In genomic region chr9:2837915-2838314, GRCh38 we compare ENCODE assay signal across 8 cellular contexts. TPM values are rescaled to one million over a fixed set of nuclear protein-coding genes. Genes with fewer than 3 reads are reported as not detected.
DNase-seq lines count a peak whose midpoint lies in the region; ATAC-seq and TF ChIP-seq lines count a peak whose summit lies in the region.

No MANE protein-coding gene starts in this region.

- no peaks in the 10 kb centered on the region for H3F3A ChIP-seq in Loucy (ENCODE audit: low read depth)

- no peak overlapping the region for H2AFZ ChIP-seq in Loucy (ENCODE audit: low read length)
- no peak overlapping the region for H2AFZ ChIP-seq in mammary epithelial cell (ENCODE audit: low read depth, low read length)

- no peaks in the 10 kb centered on the region for H3K27me3 ChIP-seq in Loucy (ENCODE audit: insufficient read depth, low read length, poor library complexity, severe bottlenecking)
- H3K27me3 ChIP-seq in mammary epithelial cell (ENCODE audit: insufficient read depth, low read length), result no peaks in the 10 kb centered on the region
- H3K27me3 ChIP-seq in lower lobe of right lung (ENCODE audit: low read depth), result no peaks in the 10 kb centered on the region

- H4K20me1 ChIP-seq in Loucy (ENCODE audit: insufficient read depth, low read length, poor library complexity, severe bottlenecking), result peaks cover 24% of the 10 kb centered on the region
- H4K20me1 ChIP-seq in mammary epithelial cell (ENCODE audit: insufficient read depth, low read length), result peaks cover 10% of the 10 kb centered on the region

- no peaks in the 10 kb centered on the region for H3K9me2 ChIP-seq in Loucy (replicated peaks; ENCODE audit: low read depth, low read length)

- peak in 1 of 2 donors; percentile 65 for ATAC-seq in lower lobe of right lung
- ATAC-seq in GM18907 (IDR thresholded peaks at IDR 0.05; ENCODE audit: unreplicated experiment), result no peak
- no peak for ATAC-seq in HG03025 (IDR thresholded peaks at IDR 0.05; ENCODE audit: low FRiP score, unreplicated experiment)

- no peaks in the 10 kb centered on the region for H3K9me3 ChIP-seq in Loucy (ENCODE audit: insufficient read depth, low read depth, low read length)
- H3K9me3 ChIP-seq in mammary epithelial cell (replicated peaks; ENCODE audit: insufficient read depth, low read length), result no peaks in the 10 kb centered on the region
- no peaks in the 10 kb centered on the region for H3K9me3 ChIP-seq in lower lobe of right lung

- H3K4me1 ChIP-seq in Loucy (ENCODE audit: insufficient read depth, low read length, poor library complexity, severe bottlenecking), result peaks cover 31% of the 10 kb centered on the region
- peaks cover 18% of the 10 kb centered on the region for H3K4me1 ChIP-seq in mammary epithelial cell (ENCODE audit: insufficient read depth, low read length)
- peaks cover 49% of the 10 kb centered on the region for H3K4me1 ChIP-seq in lower lobe of right lung

- peaks cover 42% of the 10 kb centered on the region for H3K36me3 ChIP-seq in Loucy (ENCODE audit: insufficient read depth, low read length)
- H3K36me3 ChIP-seq in mammary epithelial cell (ENCODE audit: insufficient read depth, low read length), result peaks cover 23% of the 10 kb centered on the region
- H3K36me3 ChIP-seq in lower lobe of right lung, result peaks cover 44% of the 10 kb centered on the region

- intact Hi-C loops in mammary epithelial cell (cut with micrococcal nuclease) (loop anchor here (2.0 to 5.0 kb wide), 2 partner anchors 183 to 606 kb away; no protein-coding TSS in a partner anchor), lower lobe of right lung (cut with DNase I) (no loop called here)

- DNase-seq in AG09309 (ENCODE audit: low read depth), result no peak
- DNase-seq in mammary epithelial cell, result no peak
- no peak for DNase-seq in lower lobe of right lung
- no peak for DNase-seq in DMS53 (lab: John Stamatoyannopoulos, UW)
- no peak for DNase-seq in NCI-H2081 treated with DMSO at 0.1 percent for 48 hours (lab: John Stamatoyannopoulos, UW)

- peak overlapping the region; percentile 98 for H3K4me2 ChIP-seq in Loucy (ENCODE audit: low read depth, low read length, poor library complexity, severe bottlenecking)
- no peak overlapping the region for H3K4me2 ChIP-seq in mammary epithelial cell (ENCODE audit: insufficient read depth, low read depth, low read length)

- peak overlapping the region; percentile 32 for H3K4me3 ChIP-seq in AG09309 (ENCODE audit: control insufficient read depth, low read depth, low read length)
- H3K4me3 ChIP-seq in Loucy (ENCODE audit: low read length, poor library complexity, severe bottlenecking), result no peak overlapping the region
- H3K4me3 ChIP-seq in mammary epithelial cell (replicated peaks in 1 of 3; ENCODE audit: insufficient read depth in 1 of 3, low read depth in 2 of 3, low read length in 3 of 3), result no peak overlapping the region
- peak overlapping the region; percentile 34 for H3K4me3 ChIP-seq in lower lobe of right lung

- WGBS in mammary epithelial cell (ENCODE audit: low coverage, missing lambda C conversion rate), result 8% methylated on average over 1 of the region's 1 CpG

- in situ Hi-C loops in mammary epithelial cell (cut with MboI; ENCODE audit: low sequenced_read_pairs in 2 of 2), result loop anchor here in 1 of 2 donors (25.0 kb wide), 1 partner anchor 601 kb away; no protein-coding TSS in a partner anchor

- CTCF ChIA-PET in mammary epithelial cell (lab: Charles Lee; ENCODE audit: low non-redundant PET), result no interaction called here

- peaks cover 59% of the 10 kb centered on the region for H3K79me2 ChIP-seq in Loucy (ENCODE audit: insufficient read depth, low read length)
- peaks cover 89% of the 10 kb centered on the region for H3K79me2 ChIP-seq in mammary epithelial cell (ENCODE audit: insufficient read depth, low read length)

- no peak overlapping the region for H3K9ac ChIP-seq in Loucy (ENCODE audit: low read depth, low read length, poor library complexity, severe bottlenecking)
- H3K9ac ChIP-seq in mammary epithelial cell (ENCODE audit: insufficient read depth, low read length), result no peak overlapping the region

- no peak overlapping the region for H3K27ac ChIP-seq in mammary epithelial cell (ENCODE audit: insufficient read depth, low read depth, low read length)
- H3K27ac ChIP-seq in lower lobe of right lung, result peak overlapping the region; percentile 48

- dilution Hi-C loops in mammary epithelial cell (cut with HindIII; ENCODE audit: low sequenced_read_pairs), result no loop called here

- TF ChIP-seq CTCF in AG09309 (IDR thresholded peaks at IDR 0.05; ENCODE audit: control insufficient read depth, insufficient read depth, low read depth, low read length, missing control alignments) (peak; percentile 19), Loucy (conservative IDR thresholded peaks at IDR 0.05; ENCODE audit: low read length) (peak; percentile 59), mammary epithelial cell (conservative IDR thresholded peaks at IDR 0.05 in 1 of 2, IDR thresholded peaks at IDR 0.05 in 1 of 2; ENCODE audit: extremely low read depth in 1 of 2, insufficient read depth in 1 of 2, low read depth in 1 of 2, low read length in 2 of 2) (peak; percentile 15 to 42), lower lobe of right lung (IDR thresholded peaks at IDR 0.05) (peak; percentile 40)

- no TSS peak for BruUV-seq in mammary epithelial cell (replicated peaks; lab: Mats Ljungman, UMichigan)

RNA-seq across cellular contexts. Expression of gene PUM3, which starts 6.0 kb away (rescaled TPM):
- total RNA-seq in mammary epithelial cell, result 10 to 100 TPM; 38.8 to 80.9 TPM
- polyA plus RNA-seq in mammary epithelial cell, result 38.0 TPM
- polyA minus RNA-seq in mammary epithelial cell, result 4.0 TPM
- 30.6 TPM for total RNA-seq in lower lobe of right lung

Comparison
In these comparisons a context has a peak if more than half of its experiments do, and no peak if none do; other contexts are left out.
1. H3K4me3 ChIP-seq: peak in AG09309 (single experiment) and lower lobe of right lung (single experiment); none in Loucy (single experiment) and mammary epithelial cell (0 of 3).
2. Peak in every context shown above with its lines, with median percentiles within 50 percentile points of each other: CTCF ChIP-seq.